ENCODE assay signal across 9 cellular contexts in genomic region chr5:142017832-142018427, GRCh38. TPM values are rescaled to one million over a fixed set of nuclear protein-coding genes. Genes with fewer than 3 reads are reported as not detected.
DNase-seq lines count a peak whose midpoint lies in the region; ATAC-seq and TF ChIP-seq lines count a peak whose summit lies in the region.
"Had no signal": no experiment of that assay in that cellular context is flagged by ENCODE, and none has a peak within 500 bp of the region (broad histone marks: within the 10 kb centered on the region; RNA-seq: fewer than 3 reads in every experiment).

No MANE protein-coding gene starts in this region.

- H3K36me3 Mint-ChIP-seq in immature natural killer cell = no peaks in the 10 kb centered on the region

- H3K27ac Mint-ChIP-seq in immature natural killer cell = peak overlapping the region in 1 of 6 donors; percentile 57

- H3K4me3 Mint-ChIP-seq in immature natural killer cell = peak overlapping the region in 4 of 5 donors; percentile 28 to 76 (median 62)

- peaks cover 2 to 6% (median 4%) of the 10 kb centered on the region in 3 donors for H3K27me3 Mint-ChIP-seq in immature natural killer cell (ENCODE audit: low read depth in 3 of 3)

- H4K20me1 ChIP-seq in OCI-LY7 (ENCODE audit: insufficient read depth, low read length) = no peaks in the 10 kb centered on the region

- ATAC-seq in GM18508 (IDR thresholded peaks at IDR 0.05; ENCODE audit: insufficient read depth, unreplicated experiment) (peak; percentile 33), GM21737 (IDR thresholded peaks at IDR 0.05; ENCODE audit: unreplicated experiment) (peak; percentile 33), heart right ventricle (no peak), GM18519 (IDR thresholded peaks at IDR 0.05; ENCODE audit: low FRiP score, unreplicated experiment) (no peak)

- no peaks in the 10 kb centered on the region for H3K79me2 ChIP-seq in OCI-LY7 (ENCODE audit: insufficient read depth, low read depth, low read length)

- TF ChIP-seq CTCF in OCI-LY7 (conservative IDR thresholded peaks at IDR 0.05; ENCODE audit: low read length) (no peak), heart right ventricle (IDR thresholded peaks at IDR 0.05) (no peak)

- POLR2A ChIA-PET in OCI-LY7 (lab: Charles Lee) = no interaction called here

- CTCF ChIA-PET in OCI-LY7 (lab: Charles Lee; ENCODE audit: unreplicated experiment) = no interaction called here

- H3K4me1 Mint-ChIP-seq in immature natural killer cell = peaks cover 60 to 75% of the 10 kb centered on the region in 2 donors

- peak overlapping the region; percentile 48 for H2AFZ ChIP-seq in OCI-LY7 (ENCODE audit: low read length)

- H3K4me1 ChIP-seq in OCI-LY7 (ENCODE audit: insufficient read depth, low read length, poor library complexity, severe bottlenecking) = peaks cover 49% of the 10 kb centered on the region
- peaks cover 0 to 45% (median 10%) of the 10 kb centered on the region in 9 donors for H3K4me1 ChIP-seq in heart right ventricle

- DNase-seq in OCI-LY7 (ENCODE audit: low spot score) (peak; percentile 33), immature natural killer cell (peak; percentile 36 to 55 (median 40)), NCI-H446 treated with DMSO at 0.1 percent for 48 hours (lab: John Stamatoyannopoulos, UW) (no peak), heart right ventricle (no peak)
- DNase-seq in activated CD4-positive, CD25-positive, alpha-beta regulatory T cell (lab: John Stamatoyannopoulos, UW) = no peak
- DNase-seq: MG63 had no signal

- peak overlapping the region; percentile 33 for H3K4me2 ChIP-seq in OCI-LY7 (ENCODE audit: low read length)

- 93 to 94% methylated on average over 5 of the region's 5 CpGs for WGBS in heart right ventricle, 2 donors

- H3K27me3 ChIP-seq in heart right ventricle = no peaks in the 10 kb centered on the region
- H3K27me3 ChIP-seq: MG63 had no signal

- peaks cover 0 to 2% (median 0%) of the 10 kb centered on the region in 6 donors for H3K9me3 Mint-ChIP-seq in immature natural killer cell

- intact Hi-C loops in OCI-LY7 (cut with micrococcal nuclease; ENCODE audit: unreplicated experiment) (no loop called here), heart right ventricle (cut with DNase I) (loop anchor here in 3 of 10 donors (5.0 to 10.0 kb wide), 5 partner anchors 44 to 687 kb away; partner anchors contain the start of gene NDFIP1 (in 1 of the 3))

- H3K4me3 ChIP-seq in OCI-LY7 (ENCODE audit: low read depth, low read length, poor library complexity, severe bottlenecking) (no peak overlapping the region), heart right ventricle (no peak overlapping the region)
- H3K4me3 ChIP-seq: MG63 had no signal

- no peak overlapping the region for H3K27ac ChIP-seq in OCI-LY7 (ENCODE audit: low read depth, low read length, poor library complexity, severe bottlenecking)
- H3K27ac ChIP-seq in heart right ventricle = no peak overlapping the region

- H3K9me2 ChIP-seq in OCI-LY7 (ENCODE audit: insufficient read depth, low read length) = no peaks in the 10 kb centered on the region

- H3K9me3 ChIP-seq in OCI-LY7 (ENCODE audit: low read length) (no peaks in the 10 kb centered on the region), heart right ventricle (peaks cover 0 to 8% (median 0%) of the 10 kb centered on the region in 11 donors)

- BruUV-seq in OCI-LY7 (replicated peaks; lab: Mats Ljungman, UMichigan) = no TSS peak

- H3K36me3 ChIP-seq in OCI-LY7 (ENCODE audit: insufficient read depth, low read length) (no peaks in the 10 kb centered on the region), heart right ventricle (no peaks in the 10 kb centered on the region)
- H3K36me3 ChIP-seq: MG63 had no signal

RNA-seq across cellular contexts. Expression of gene GNPDA1, which starts 5.1 kb away (rescaled TPM):
- 20.2 and 22.9 TPM in 2 replicates for total RNA-seq in OCI-LY7 (2014; rRNA removed; shearing (Covaris generic))
- total RNA-seq in OCI-LY7 (2022) (23.1 and 24.1 TPM in 2 replicates), heart right ventricle (10 to 100 TPM; 18.9 to 24.3 (median 20.9) TPM)
- polyA plus RNA-seq in immature natural killer cell (10 to 100 TPM; 17.5 to 35.9 (median 28.4) TPM), heart right ventricle (10 to 100 TPM; 11.6 to 14.3 TPM)

RNA-seq across cellular contexts. Expression of gene RNF14, which starts 49.0 kb away (rescaled TPM):
- 23.7 and 31.7 TPM in 2 replicates for total RNA-seq in OCI-LY7 (2014; rRNA removed; shearing (Covaris generic))
- total RNA-seq in OCI-LY7 (2022) (41.1 and 41.9 TPM in 2 replicates), heart right ventricle (100 to 1,000 TPM in 6 of 10 donors, 10 to 100 TPM in 4; 84.6 to 130 (median 102) TPM)
- polyA plus RNA-seq in immature natural killer cell (10 to 100 TPM; 58.9 to 86.6 (median 70.9) TPM), heart right ventricle (10 to 100 TPM; 20.3 to 44.9 TPM)

RNA-seq across cellular contexts. Expression of gene PCDH12, which starts 59.9 kb away (rescaled TPM):
- total RNA-seq in OCI-LY7 (2014; rRNA removed; shearing (Covaris generic)) = 0.03 TPM in 1 of 2 replicates, not detected in the other
- not detected in 2 replicates for total RNA-seq in OCI-LY7 (2022)
- under 1 TPM in 2 of 3 donors, not detected in 1; 0.17 to 0.18 TPM for polyA plus RNA-seq in immature natural killer cell
- total RNA-seq in heart right ventricle = 10 to 100 TPM in 5 of 10 donors, 1 to 10 TPM in 5; 4.9 to 16.6 (median 9.6) TPM
- polyA plus RNA-seq in heart right ventricle = 1 to 10 TPM; 3.6 to 3.7 TPM

Comparison
In these comparisons a context has a peak if more than half of its experiments do, and no peak if none do; other contexts are left out.
1. ATAC-seq: peak in GM18508 (single experiment) and GM21737 (single experiment); none in heart right ventricle (0 of 8) and GM18519 (single experiment).
2. DNase-seq: peak in OCI-LY7 (single experiment) and immature natural killer cell (3 of 3); none in NCI-H446 treated with DMSO at 0.1 percent for 48 hours (single experiment), heart right ventricle (0 of 2) and activated CD4-positive, CD25-positive, alpha-beta regulatory T cell (0 of 4).
3. RNA of gene PCDH12, which starts 59.9 kb away (total RNA-seq): 4.9 to 16.6 TPM in heart right ventricle; 0.03 TPM in OCI-LY7; every median in the first group is over 4 times any median in the second.